8 cellular contexts compared by ENCODE assay signal in the genomic region with DNA sequence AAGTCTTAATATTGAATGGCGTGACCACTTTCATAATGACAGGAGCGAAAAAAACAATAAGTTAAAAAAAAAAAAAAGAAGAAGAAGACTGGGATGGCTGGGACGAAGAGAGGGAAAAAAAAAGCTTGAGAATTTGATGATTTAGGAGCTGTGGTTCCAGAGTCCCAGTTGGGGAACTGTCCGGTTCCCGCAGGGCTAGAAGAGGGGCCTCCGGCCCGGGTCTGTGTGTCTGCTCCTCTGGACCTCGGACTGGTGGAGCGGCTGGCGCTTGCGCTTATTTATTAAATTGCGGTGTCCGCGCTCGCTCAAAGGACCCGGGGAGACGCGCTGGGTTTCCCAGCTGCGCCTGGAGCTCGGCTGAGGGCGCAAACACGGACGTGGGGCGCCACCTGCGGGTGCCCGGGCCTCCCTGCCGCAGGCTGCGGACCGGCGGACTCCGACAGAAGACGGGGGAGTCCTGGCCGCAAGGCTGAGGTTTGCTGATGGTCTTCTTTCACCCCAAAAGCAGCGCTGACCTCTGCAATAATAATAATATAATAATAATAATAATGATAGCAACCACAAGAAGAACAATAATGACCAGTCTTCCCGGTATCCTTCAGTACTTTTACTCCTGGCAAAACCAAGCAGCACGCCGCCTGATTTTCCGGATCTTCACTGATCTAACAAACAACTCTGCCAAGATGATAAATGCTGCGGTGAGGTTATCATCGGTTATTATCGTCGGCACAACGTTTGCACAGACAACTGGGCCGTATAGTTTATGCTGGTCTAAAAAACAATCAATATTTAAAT. TPM values are rescaled to one million over a fixed set of nuclear protein-coding genes. Genes with fewer than 3 reads are reported as not detected.
DNase-seq lines count a peak whose midpoint lies in the region; ATAC-seq, FAIRE-seq and TF ChIP-seq lines count a peak whose summit lies in the region.

Gene CBLN2, minus strand, starts transcription at position 251 of the 795 bp plus-strand sequence. CDS start 2,182 bp downstream, outside the sequence.

- no peak within 1 kb of the TSS for H2AFZ ChIP-seq in OCI-LY7 (ENCODE audit: low read length)

- H3K9me3 ChIP-seq in A549 (no peaks in the 10 kb centered on the region), WERI-Rb-1 (ENCODE audit: severe bottlenecking) (no peaks in the 10 kb centered on the region), OCI-LY7 (ENCODE audit: low read length) (no peaks in the 10 kb centered on the region)

- H3K4me1 ChIP-seq in A549 = no peaks in the 10 kb centered on the region
- no peaks in the 10 kb centered on the region for H3K4me1 ChIP-seq in OCI-LY7 (ENCODE audit: insufficient read depth, low read length, poor library complexity, severe bottlenecking)

- H3K27ac ChIP-seq in A549 (peak within 1 kb of the TSS in 1 of 2 experiments; percentile 49; a peak in 1 of 6 replicates), WERI-Rb-1 (no peak within 1 kb of the TSS), OCI-LY7 (ENCODE audit: low read depth, low read length, poor library complexity, severe bottlenecking) (no peak within 1 kb of the TSS)

- intact Hi-C loops in OCI-LY7 (cut with micrococcal nuclease; ENCODE audit: unreplicated experiment) = no loop called here

- H3K36me3 ChIP-seq in WERI-Rb-1 (no peaks in the 10 kb centered on the region), OCI-LY7 (ENCODE audit: insufficient read depth, low read length) (no peaks in the 10 kb centered on the region)

- CTCF ChIA-PET in A549 (lab: Yijun Ruan, JAX) = interaction anchor here (0.6 to 1.5 kb wide), 9 partner anchors 8 to 1612 kb away, joined by 3 to 4 read pairs (median 3); no protein-coding TSS in a partner anchor
- CTCF ChIA-PET in OCI-LY7 (lab: Charles Lee; ENCODE audit: unreplicated experiment) = no interaction called here

- no peaks in the 10 kb centered on the region for H3K79me2 ChIP-seq in OCI-LY7 (ENCODE audit: insufficient read depth, low read depth, low read length)

- no TSS peak for BruUV-seq in OCI-LY7 (replicated peaks; lab: Mats Ljungman, UMichigan)

- TF ChIP-seq CTCF in A549 (IDR thresholded peaks at IDR 0.05) (peak; percentile 73), GM12874 (IDR thresholded peaks at IDR 0.05; ENCODE audit: insufficient read depth, low read depth, low read length) (peak; percentile 73), WERI-Rb-1 (IDR thresholded peaks at IDR 0.05; ENCODE audit: low read depth, low read length) (peak; percentile 75), fibroblast of pulmonary artery (IDR thresholded peaks at IDR 0.05; ENCODE audit: low read length, missing control alignments) (peak; percentile 68), OCI-LY7 (conservative IDR thresholded peaks at IDR 0.05; ENCODE audit: low read length) (no peak)

- TF ChIP-seq EP300 in A549 (IDR thresholded peaks at IDR 0.05) = no peak

- peak within 1 kb of the TSS; percentile 40 for H3K4me3 ChIP-seq in A549
- peak within 1 kb of the TSS; percentile 49 for H3K4me3 ChIP-seq in WERI-Rb-1 (ENCODE audit: low read depth, low read length)
- H3K4me3 ChIP-seq in fibroblast of pulmonary artery (replicated peaks; ENCODE audit: low read depth, low read length) = peak within 1 kb of the TSS; percentile 37
- H3K4me3 ChIP-seq in OCI-LY7 (ENCODE audit: low read depth, low read length, poor library complexity, severe bottlenecking) = no peak within 1 kb of the TSS

- DNase-seq in A549 (ENCODE audit: low read depth in 1 of 2, low spot score in 1 of 2) = peak; percentile 49 to 58
- peak; percentile 85 for DNase-seq in NCI-H1105 treated with DMSO at 0.1 percent for 48 hours (lab: John Stamatoyannopoulos, UW)
- DNase-seq in WERI-Rb-1 = peak; percentile 61
- peak; percentile 74 for DNase-seq in fibroblast of pulmonary artery (ENCODE audit: low read depth)
- peak; percentile 66 for DNase-seq in occipital lobe (lab: John Stamatoyannopoulos, UW)
- no peak for DNase-seq in OCI-LY7 (ENCODE audit: low spot score)

- no peak for FAIRE-seq in A549 (lab: Jason Lieb, UNC)

- 5% methylated on average over 21 of the region's 44 CpGs for WGBS in A549 (ENCODE audit: missing lambda C conversion rate)

- POLR2A ChIA-PET in A549 (lab: Yijun Ruan, JAX) = no interaction called here
- POLR2A ChIA-PET in OCI-LY7 (lab: Charles Lee) = no interaction called here

- H3K4me2 ChIP-seq in A549 = peak within 1 kb of the TSS; percentile 93
- H3K4me2 ChIP-seq in OCI-LY7 (ENCODE audit: low read length) = no peak within 1 kb of the TSS

- H3K27me3 ChIP-seq in WERI-Rb-1 (ENCODE audit: insufficient read depth, low read depth, severe bottlenecking) = no peaks in the 10 kb centered on the region

- no peaks in the 10 kb centered on the region for H4K20me1 ChIP-seq in OCI-LY7 (ENCODE audit: insufficient read depth, low read length)

- TF ChIP-seq RAD21 in A549 (conservative IDR thresholded peaks at IDR 0.05 in 1 of 2, IDR thresholded peaks at IDR 0.05 in 1 of 2) = peak; percentile 74 to 94

- peak; percentile 97 to 99 for ATAC-seq in A549
- ATAC-seq in HG02759 (IDR thresholded peaks at IDR 0.05; ENCODE audit: unreplicated experiment) = peak; percentile 94

- no peak for TF ChIP-seq POLR2A in A549 (IDR thresholded peaks at IDR 0.05; ENCODE audit: low read length)

- no peaks in the 10 kb centered on the region for H3K9me2 ChIP-seq in OCI-LY7 (ENCODE audit: insufficient read depth, low read length)

TF ChIP-seq in A549, 52 proteins besides CTCF, POLR2A, EP300 and RAD21:
- TF ChIP-seq FOXS1 (CRISPR knock-in tag; IDR thresholded peaks at IDR 0.05) = no peak
- no peak; the same call in 1 of the 2 replicates for TF ChIP-seq E2F6 (IDR thresholded peaks at IDR 0.05; ENCODE audit: borderline replicate concordance, low read depth)
- TF ChIP-seq SMC3 (IDR thresholded peaks at IDR 0.05) = peak; percentile 86
- TF ChIP-seq HEYL (CRISPR knock-in tag; IDR thresholded peaks at IDR 0.05) = no peak

RNA-seq across cellular contexts. Expression of gene CBLN2, which starts in this region (rescaled TPM):
- polyA plus RNA-seq in A549 (2011; rRNA removed) = 0.27 and 0.30 TPM in 2 replicates
- 0.36 and 0.53 TPM in 2 replicates for polyA plus RNA-seq in A549 (2012; cell fraction: cytosol; rRNA removed)
- polyA plus RNA-seq in A549 (2012; cell fraction: nucleus; rRNA removed) = 0.49 and 0.99 TPM in 2 replicates
- 0.25 to 0.34 TPM (median 0.32 TPM) in 3 replicates for polyA plus RNA-seq in A549 (2017; fragmentation: RNase III; extraction: RNeasy Plus Mini Kit Qiagen cat#74134 plus additional on column Dnase treatment)
- 0.17 TPM in 1 of 2 replicates, not detected in the other for polyA minus RNA-seq in A549 (2011; rRNA and poly(A)+ RNA removed)
- 39.3 TPM for total RNA-seq in occipital lobe
- not detected in 2 replicates for total RNA-seq in OCI-LY7 (2014; rRNA removed; shearing (Covaris generic))
- not detected in 2 replicates for total RNA-seq in OCI-LY7 (2022)

Comparison
In these comparisons a context has a peak if more than half of its experiments do, and no peak if none do; other contexts are left out.
1. RNA of gene CBLN2 (total RNA-seq): 39.3 TPM in occipital lobe (single experiment); not detected in OCI-LY7; every median in the first group is over 10 times any median in the second.
2. Peak in DNase-seq, ATAC-seq, H3K4me3 ChIP-seq and H3K4me2 ChIP-seq in A549; RNA of the gene not detected or under 1 TPM.